In the genomic region with DNA sequence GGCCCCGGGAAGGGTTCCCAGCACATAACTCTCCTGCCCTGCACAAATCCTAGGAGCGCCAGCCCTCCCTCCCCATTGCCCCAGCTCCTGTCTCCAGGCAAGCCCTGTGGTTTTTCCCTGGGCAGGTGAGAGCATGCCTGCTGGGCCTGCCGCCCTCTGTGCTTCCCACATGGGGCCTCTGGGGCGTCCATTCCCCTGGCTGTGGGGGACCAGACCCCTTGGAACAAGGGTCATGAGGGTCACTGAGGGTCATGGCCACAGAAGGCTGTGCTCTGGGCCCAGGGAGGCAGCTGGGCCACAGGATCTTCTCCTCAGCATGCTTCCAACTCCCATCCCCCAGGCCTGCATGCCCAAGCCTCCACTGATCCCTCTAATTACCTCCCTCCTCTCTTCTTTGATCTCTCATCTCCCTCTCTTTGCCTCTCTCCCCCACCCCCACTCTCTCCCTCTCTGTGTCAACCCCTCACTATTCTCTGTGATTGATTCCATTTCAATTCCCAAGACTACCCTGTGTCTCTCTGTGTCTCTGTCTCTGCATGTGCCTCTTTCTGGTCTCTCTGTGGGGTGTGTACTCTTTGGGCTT, we compare ENCODE assay signal across 14 cellular contexts. TPM values are rescaled to one million over a fixed set of nuclear protein-coding genes. Genes with fewer than 3 reads are reported as not detected.
DNase-seq lines count a peak whose midpoint lies in the region; ATAC-seq and TF ChIP-seq lines count a peak whose summit lies in the region.
"Had no signal": no experiment of that assay in that cellular context is flagged by ENCODE, and none has a peak within 500 bp of the region (broad histone marks: within the 10 kb centered on the region; RNA-seq: fewer than 3 reads in every experiment).

No MANE protein-coding gene starts in this region.

- H3K4me2 ChIP-seq in IMR-90 (ENCODE audit: low read depth, low read length) (no peak overlapping the region), hepatocyte (peak overlapping the region; percentile 59), trophoblast cell (ENCODE audit: low read length) (peak overlapping the region; percentile 5)

- H3K9ac ChIP-seq in IMR-90 (ENCODE audit: low read depth, low read length) (no peak overlapping the region), trophoblast cell (ENCODE audit: low read length) (no peak overlapping the region)

- no peaks in the 10 kb centered on the region; the same call in 1 of the 2 replicates for H3K9me3 ChIP-seq in IMR-90 (ENCODE audit: control insufficient read depth, insufficient read depth, low read length)
- no peaks in the 10 kb centered on the region for H3K9me3 ChIP-seq in hepatocyte (ENCODE audit: low read depth)
- H3K9me3 ChIP-seq in trophoblast cell (ENCODE audit: insufficient read depth, low read depth, low read length), result peaks cover 2% of the 10 kb centered on the region
- H3K9me3 ChIP-seq: body of pancreas, heart right ventricle, thoracic aorta had no signal

- TF ChIP-seq RAD21 in IMR-90 (IDR thresholded peaks at IDR 0.05; ENCODE audit: low read length), result no peak

- no peak for TF ChIP-seq POLR2A in IMR-90 (IDR thresholded peaks at IDR 0.05; ENCODE audit: low read depth, low read length)

- no peak overlapping the region for H4K8ac ChIP-seq in IMR-90 (ENCODE audit: low read depth in 2 of 2, low read length in 2 of 2)
- peak overlapping the region; percentile 17 for H4K8ac ChIP-seq in trophoblast cell (ENCODE audit: low read depth, low read length)

- no peak overlapping the region for H3K56ac ChIP-seq in IMR-90 (ENCODE audit: extremely low read depth, insufficient read depth, low read length)

- no peaks in the 10 kb centered on the region for H3K9me2 ChIP-seq in hepatocyte (replicated peaks; ENCODE audit: insufficient read depth)

- DNase-seq in IMR-90, result no peak
- DNase-seq in NCI-H82 (lab: John Stamatoyannopoulos, UW), result peak; percentile 96
- DNase-seq in hepatocyte (ENCODE audit: low spot score), result no peak
- no peak for DNase-seq in trophoblast cell
- no peak for DNase-seq in GOT3 (lab: John Stamatoyannopoulos, UW)
- DNase-seq in left colon, result no peak
- DNase-seq in C1 segment of cervical spinal cord (lab: John Stamatoyannopoulos, UW), result no peak
- DNase-seq: activated CD4-positive, CD25-positive, alpha-beta regulatory T cell treated with anti-CD3 and anti-CD28 coated beads, Interleukin-2, amount 50 U/mL, for 72 hours; body of pancreas; heart right ventricle; NCI-H1436; stimulated activated CD4-positive, alpha-beta T cell treated with anti-CD3 and anti-CD28 coated beads, Interleukin-15, amount 100 ng/mL, for 24 hours had no signal

- no peak overlapping the region for H4K5ac ChIP-seq in IMR-90 (ENCODE audit: low read depth, low read length)

- H4K91ac ChIP-seq in IMR-90 (ENCODE audit: insufficient read depth, low read depth, low read length) (no peak overlapping the region), trophoblast cell (ENCODE audit: low read depth, low read length) (peak overlapping the region; percentile 3)

- H2AK5ac ChIP-seq in IMR-90 (ENCODE audit: low read depth, low read length) (no peak overlapping the region), trophoblast cell (ENCODE audit: low read length) (no peak overlapping the region)

- no peak overlapping the region for H2BK15ac ChIP-seq in IMR-90 (ENCODE audit: low read depth, low read length)

- in situ Hi-C loops in IMR-90 (cut with MboI; ENCODE audit: low sequenced_read_pairs), result no loop called here

- H3K14ac ChIP-seq in IMR-90 (replicated peaks; ENCODE audit: low read depth, low read length) (no peak overlapping the region), trophoblast cell (ENCODE audit: low read length) (peak overlapping the region; percentile 48)

- H3K18ac ChIP-seq in IMR-90 (ENCODE audit: low read depth, low read length) (no peak overlapping the region), trophoblast cell (ENCODE audit: low read length) (peak overlapping the region; percentile 53)

- H3K4ac ChIP-seq in IMR-90 (ENCODE audit: low read depth, low read length) (no peak overlapping the region), trophoblast cell (ENCODE audit: low read depth, low read length) (peak overlapping the region; percentile 23)

- no peaks in the 10 kb centered on the region for H3K79me1 ChIP-seq in IMR-90 (ENCODE audit: low read depth in 1 of 2, low read length in 2 of 2)
- peaks cover 40% of the 10 kb centered on the region for H3K79me1 ChIP-seq in trophoblast cell (ENCODE audit: low read length)

- H3K4me3 ChIP-seq in IMR-90 (ENCODE audit: insufficient read depth, low read depth, low read length) (no peak overlapping the region), hepatocyte (no peak overlapping the region), trophoblast cell (ENCODE audit: low read depth, low read length) (no peak overlapping the region)
- H3K4me3 ChIP-seq: body of pancreas, heart right ventricle, thoracic aorta had no signal

- H2BK5ac ChIP-seq in IMR-90 (ENCODE audit: low read depth, low read length, poor library complexity, severe bottlenecking) (no peak overlapping the region), trophoblast cell (ENCODE audit: low read depth, low read length, poor library complexity) (peak overlapping the region; percentile 34)

- POLR2A ChIA-PET in IMR-90 (lab: Charles Lee; ENCODE audit: unreplicated experiment), result no interaction called here

- ATAC-seq in IMR-90 (ENCODE audit: low read depth) (no peak), left colon (no peak)
- ATAC-seq: body of pancreas, heart right ventricle had no signal

- no peaks in the 10 kb centered on the region for H3K4me1 ChIP-seq in IMR-90 (ENCODE audit: control insufficient read depth, insufficient read depth, low read length)
- peaks cover 58% of the 10 kb centered on the region for H3K4me1 ChIP-seq in hepatocyte (ENCODE audit: insufficient read depth)
- H3K4me1 ChIP-seq in trophoblast cell (ENCODE audit: control insufficient read depth in 1 of 2, insufficient read depth in 2 of 2, low read length in 2 of 2), result peaks cover 60 to 69% of the 10 kb centered on the region in 2 experiments
- H3K4me1 ChIP-seq: body of pancreas had no signal

- no peak overlapping the region for H2BK12ac ChIP-seq in trophoblast cell (ENCODE audit: low read length)

- no peaks in the 10 kb centered on the region; the same call in 1 of the 2 replicates for H4K20me1 ChIP-seq in IMR-90 (ENCODE audit: insufficient read depth, low read length)
- H4K20me1 ChIP-seq in hepatocyte (ENCODE audit: insufficient read depth, poor library complexity, severe bottlenecking), result peaks cover 52% of the 10 kb centered on the region

- H3K9me1 ChIP-seq in IMR-90 (ENCODE audit: insufficient read depth, low read length), result no peaks in the 10 kb centered on the region

- no peak for TF ChIP-seq CTCF in IMR-90 (conservative IDR thresholded peaks at IDR 0.05; ENCODE audit: low read depth, low read length)
- TF ChIP-seq CTCF in hepatocyte (IDR thresholded peaks at IDR 0.05; ENCODE audit: poor library complexity), result no peak

- BruUV-seq in IMR-90 (replicated peaks; lab: Mats Ljungman, UMichigan), result no TSS peak

- H2AK9ac ChIP-seq in IMR-90 (replicated peaks; ENCODE audit: low read depth, low read length, poor library complexity), result peak overlapping the region; percentile 9

- H4K12ac ChIP-seq in trophoblast cell (ENCODE audit: low read depth, low read length), result no peak overlapping the region

- CTCF ChIA-PET in IMR-90 (lab: Yijun Ruan, JAX), result no interaction called here

- intact Hi-C loops in IMR-90 (cut with micrococcal nuclease) (no loop called here), left colon (cut with DNase I, micrococcal nuclease) (no loop called here)

- dilution Hi-C loops in IMR-90 (cut with HindIII; ENCODE audit: low sequenced_read_pairs, unreplicated experiment), result no loop called here

- H3K23ac ChIP-seq in IMR-90 (ENCODE audit: low read depth, low read length) (no peak overlapping the region), trophoblast cell (ENCODE audit: low read length) (no peak overlapping the region)

- no peak overlapping the region for H3K27ac ChIP-seq in IMR-90 (ENCODE audit: insufficient read depth, low read length)
- no peak overlapping the region for H3K27ac ChIP-seq in hepatocyte
- H3K27ac ChIP-seq in trophoblast cell (ENCODE audit: low read depth, low read length), result peak overlapping the region; percentile 52
- H3K27ac ChIP-seq: body of pancreas, heart right ventricle, thoracic aorta had no signal

- H3K27me3 ChIP-seq in IMR-90 (ENCODE audit: control insufficient read depth, insufficient read depth, low read length) (peaks cover 82% of the 10 kb centered on the region), hepatocyte (peaks cover 4% of the 10 kb centered on the region), trophoblast cell (ENCODE audit: insufficient read depth, low read length) (no peaks in the 10 kb centered on the region)

- H2BK120ac ChIP-seq in IMR-90 (ENCODE audit: low read depth, low read length) (no peak overlapping the region), trophoblast cell (ENCODE audit: insufficient read depth, low read length, poor library complexity) (peak overlapping the region; percentile 8)

- H3K79me2 ChIP-seq in hepatocyte, result peaks cover 50% of the 10 kb centered on the region
- peaks cover 33% of the 10 kb centered on the region for H3K79me2 ChIP-seq in trophoblast cell (ENCODE audit: control insufficient read depth, insufficient read depth, low read length, poor library complexity)

- 17% methylated on average over 2 of the region's 4 CpGs; no CpG with 5 or more reads in 1 of the 2 experiments for WGBS in IMR-90 (ENCODE audit: extremely low coverage in 2 of 2, insufficient read length in 1 of 2), 2 experiments
- WGBS in hepatocyte (ENCODE audit: low lambda C conversion rate, missing lambda C conversion rate), result 47% methylated on average over 4 of the region's 4 CpGs
- WGBS in trophoblast cell (ENCODE audit: extremely low coverage, insufficient coverage, insufficient read length), result no CpG with 5 or more reads among the region's 4 CpGs

- H2AFZ ChIP-seq in IMR-90 (replicated peaks; ENCODE audit: low read length, poor library complexity), result no peak overlapping the region
- no peak overlapping the region for H2AFZ ChIP-seq in hepatocyte
- no peak overlapping the region for H2AFZ ChIP-seq in trophoblast cell (ENCODE audit: insufficient read depth, low read length, poor library complexity)

- no peak overlapping the region for H2BK20ac ChIP-seq in IMR-90 (ENCODE audit: low read depth, low read length)

- H3K36me3 ChIP-seq in IMR-90 (ENCODE audit: control insufficient read depth, insufficient read depth, low read length) (no peaks in the 10 kb centered on the region), hepatocyte (replicated peaks; ENCODE audit: insufficient read depth, low read depth) (no peaks in the 10 kb centered on the region), trophoblast cell (ENCODE audit: control insufficient read depth in 1 of 2, insufficient read depth in 2 of 2, low read length in 2 of 2) (peaks cover 91 to 92% of the 10 kb centered on the region in 2 experiments)
- H3K36me3 ChIP-seq: heart right ventricle, thoracic aorta had no signal

RNA-seq across cellular contexts. Expression of a gene that starts 6.1 kb away (rescaled TPM):
- 0.18 and 0.28 TPM in 2 replicates for total RNA-seq in IMR-90 (2012; rRNA removed)
- polyA plus RNA-seq in IMR-90 (2012; rRNA removed), result 0.29 and 0.36 TPM in 2 replicates
- 0.21 and 0.36 TPM in 2 replicates for polyA plus RNA-seq in IMR-90 (2012; cell fraction: cytosol; rRNA removed)
- 0.08 and 0.32 TPM in 2 replicates for polyA plus RNA-seq in IMR-90 (2012; cell fraction: nucleus; rRNA removed; ENCODE audit: low replicate concordance)
- total RNA-seq in hepatocyte, result 106 and 115 TPM in 2 replicates
- 28.2 and 45.2 TPM in 2 replicates for polyA plus RNA-seq in hepatocyte
- polyA plus RNA-seq in trophoblast cell (2013), result 206 and 208 TPM in 2 replicates
- total RNA-seq in left colon, result 1 to 10 TPM; 1.1 to 1.6 TPM
- total RNA-seq: activated T-helper 1 cell treated with anti-CD3 and anti-CD28 coated beads, Interleukin-12 subunit alpha, Interleukin-12 subunit beta, Interleukin-2, Interleukin-4 antibody, amounts not matched to agents 30 ng/mL and 10 ng/mL and 1 ng/mL, durations not matched to agents 14 hours and 24 hours and 36 hours had no signal

Comparison
In these comparisons a context has a peak if more than half of its experiments do, and no peak if none do; other contexts are left out.
1. RNA of a gene that starts 6.1 kb away (total RNA-seq): 106 to 115 TPM in hepatocyte; 1.1 to 1.6 TPM in left colon and 0.18 to 0.28 TPM in IMR-90; every median in the first group is over 10 times any median in the second.